In the genomic region with DNA sequence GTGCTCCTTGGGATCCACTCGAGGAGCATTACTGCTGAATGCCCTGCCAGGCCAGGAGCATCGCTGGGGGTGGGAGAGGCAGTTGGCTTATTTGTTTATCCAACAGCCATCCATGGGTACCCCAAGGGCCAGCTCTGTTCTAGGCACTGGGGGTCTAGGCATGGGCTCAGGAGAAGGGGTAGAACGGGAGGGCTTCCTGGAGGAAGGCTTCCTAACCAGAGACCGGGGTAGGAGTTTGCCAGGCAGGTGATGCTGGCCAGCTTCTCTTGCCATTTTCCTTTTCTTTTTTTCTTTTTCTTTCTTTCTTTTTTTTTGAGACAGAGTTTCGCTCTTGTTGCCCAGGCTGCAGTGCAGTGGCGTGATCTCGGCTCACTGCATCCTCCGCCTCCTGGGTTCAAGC, we compare ENCODE assay signal across 18 cellular contexts.
A peak's percentile ranks its signal among the peaks of the same experiment; 100 is the strongest.
DNase-seq lines count a peak whose midpoint lies in the region; ATAC-seq and TF ChIP-seq lines count a peak whose summit lies in the region.
"Had no signal": no experiment of that assay in that cellular context is flagged by ENCODE, and none has a peak within 500 bp of the region (broad histone marks: within the 10 kb centered on the region; RNA-seq: fewer than 3 reads in every experiment).

No MANE protein-coding gene starts in this region.

- H3K23ac ChIP-seq in H9 (ENCODE audit: insufficient read length, low read depth, low read length) = no peak overlapping the region

- no peak overlapping the region for H2BK20ac ChIP-seq in H9 (ENCODE audit: low read depth, low read length, poor library complexity, severe bottlenecking)

- H3K27ac ChIP-seq in H9 (ENCODE audit: insufficient read length, low read depth, low read length) (no peak overlapping the region), rectal smooth muscle tissue (ENCODE audit: low read depth, low read length) (peak overlapping the region; percentile 18), psoas muscle (no peak overlapping the region)
- H3K27ac ChIP-seq: SJSA1 had no signal

- H3K4ac ChIP-seq in H9 (ENCODE audit: low read depth, low read length) = no peak overlapping the region

- no peak overlapping the region for H4K8ac ChIP-seq in H9 (replicated peaks; ENCODE audit: insufficient read length, low read depth, low read length)

- no peak overlapping the region for H3K18ac ChIP-seq in H9 (ENCODE audit: insufficient read length, low read depth, low read length)

- TF ChIP-seq CTCF in H9 (conservative IDR thresholded peaks at IDR 0.05) (no peak), psoas muscle (IDR thresholded peaks at IDR 0.05) (no peak)

- no peak overlapping the region for H4K5ac ChIP-seq in H9 (ENCODE audit: insufficient read length, low read depth, low read length)

- peak overlapping the region; percentile 71 for H3K4me3 Mint-ChIP-seq in T-helper 1 cell treated with Interleukin-12 subunit alpha and Interleukin-12 subunit beta and Interleukin-4 antibody, amounts not matched to agents 30 μg/mL and 1 μg/mL, for 36 hours
- peak overlapping the region in 1 of 2 experiments; percentile 46; a peak in 2 of 5 replicates for H3K4me3 Mint-ChIP-seq in H9
- H3K4me3 Mint-ChIP-seq in central memory CD8-positive, alpha-beta T cell = peak overlapping the region; percentile 84

- H3K4me1 ChIP-seq in H9 (ENCODE audit: insufficient read depth, low read length) = peaks cover 16% of the 10 kb centered on the region; the same call in 1 of the 2 replicates
- H3K4me1 ChIP-seq in rectal smooth muscle tissue (ENCODE audit: control insufficient read depth, insufficient read depth, low read length) = peaks cover 72% of the 10 kb centered on the region
- H3K4me1 ChIP-seq in psoas muscle = peaks cover 73% of the 10 kb centered on the region

- H3K36me3 ChIP-seq in rectal smooth muscle tissue (ENCODE audit: control insufficient read depth, insufficient read depth, low read length) (no peaks in the 10 kb centered on the region), psoas muscle (ENCODE audit: insufficient read depth in 1 of 2, low read depth in 1 of 2) (no peaks in the 10 kb centered on the region)

- H2BK120ac ChIP-seq in H9 (ENCODE audit: low read depth, low read length, poor library complexity, severe bottlenecking) = no peak overlapping the region

- no peaks in the 10 kb centered on the region for H3K27me3 Mint-ChIP-seq in T-helper 1 cell treated with Interleukin-12 subunit alpha and Interleukin-12 subunit beta and Interleukin-4 antibody, amounts not matched to agents 30 μg/mL and 1 μg/mL, for 36 hours (ENCODE audit: low read depth)
- H3K27me3 Mint-ChIP-seq in H9 (ENCODE audit: low read depth) = no peaks in the 10 kb centered on the region; the same call in 1 of the 2 replicates
- H3K27me3 Mint-ChIP-seq in central memory CD8-positive, alpha-beta T cell = no peaks in the 10 kb centered on the region

- peak overlapping the region; percentile 77 for H3K27ac Mint-ChIP-seq in T-helper 1 cell treated with Interleukin-12 subunit alpha and Interleukin-12 subunit beta and Interleukin-4 antibody, amounts not matched to agents 30 μg/mL and 1 μg/mL, for 36 hours
- peak overlapping the region in 1 of 3 experiments; percentile 98; a peak in 2 of 7 replicates for H3K27ac Mint-ChIP-seq in H9
- peak overlapping the region; percentile 87 for H3K27ac Mint-ChIP-seq in central memory CD8-positive, alpha-beta T cell (ENCODE audit: low read depth)

- peaks cover 61% of the 10 kb centered on the region for H3K4me1 Mint-ChIP-seq in T-helper 1 cell treated with Interleukin-12 subunit alpha and Interleukin-12 subunit beta and Interleukin-4 antibody, amounts not matched to agents 30 μg/mL and 1 μg/mL, for 36 hours (ENCODE audit: low read depth)
- H3K4me1 Mint-ChIP-seq in H9 = peaks cover 56 to 92% of the 10 kb centered on the region in 2 experiments
- H3K4me1 Mint-ChIP-seq in central memory CD8-positive, alpha-beta T cell = peaks cover 77% of the 10 kb centered on the region

- H3K79me1 ChIP-seq in H9 (ENCODE audit: insufficient read depth, low read depth, low read length, poor library complexity, severe bottlenecking) = peaks cover 15% of the 10 kb centered on the region

- peaks cover 4% of the 10 kb centered on the region for H4K20me1 ChIP-seq in H9 (ENCODE audit: control insufficient read depth, insufficient read depth, insufficient read length)

- H3K9me3 Mint-ChIP-seq in T-helper 1 cell treated with Interleukin-12 subunit alpha and Interleukin-12 subunit beta and Interleukin-4 antibody, amounts not matched to agents 30 μg/mL and 1 μg/mL, for 36 hours = no peaks in the 10 kb centered on the region
- H3K9me3 Mint-ChIP-seq in H9 = no peaks in the 10 kb centered on the region; a peak in 1 of 5 replicates
- no peaks in the 10 kb centered on the region for H3K9me3 Mint-ChIP-seq in central memory CD8-positive, alpha-beta T cell

- H2AK5ac ChIP-seq in H9 (ENCODE audit: insufficient read length, low read length) = no peak overlapping the region

- H3T11ph ChIP-seq in H9 (ENCODE audit: low read length) = no peak overlapping the region

- H3K36me3 Mint-ChIP-seq in T-helper 1 cell treated with Interleukin-12 subunit alpha and Interleukin-12 subunit beta and Interleukin-4 antibody, amounts not matched to agents 30 μg/mL and 1 μg/mL, for 36 hours (ENCODE audit: low read depth) = peaks cover 17% of the 10 kb centered on the region
- peaks cover 4 to 6% (median 6%) of the 10 kb centered on the region in 3 experiments; a peak in 2 of 7 replicates for H3K36me3 Mint-ChIP-seq in H9 (ENCODE audit: insufficient read depth in 1 of 3, low read depth in 3 of 3)
- peaks cover 9% of the 10 kb centered on the region for H3K36me3 Mint-ChIP-seq in central memory CD8-positive, alpha-beta T cell (ENCODE audit: insufficient read depth)

- no peaks in the 10 kb centered on the region for H3K27me3 ChIP-seq in H9 (ENCODE audit: insufficient read depth, low read length)
- no peaks in the 10 kb centered on the region for H3K27me3 ChIP-seq in rectal smooth muscle tissue (ENCODE audit: control insufficient read depth, insufficient read depth, low read length)
- no peaks in the 10 kb centered on the region for H3K27me3 ChIP-seq in psoas muscle (ENCODE audit: insufficient read depth in 3 of 3, low read length in 2 of 3)
- H3K27me3 ChIP-seq: SJSA1 had no signal

- H3K9ac ChIP-seq in H9 (ENCODE audit: extremely low read depth, insufficient read length, low read length) (no peak overlapping the region), rectal smooth muscle tissue (ENCODE audit: low read length) (no peak overlapping the region)

- H3K56ac ChIP-seq in H9 (ENCODE audit: insufficient read length, low read depth, low read length) = no peak overlapping the region

- H3K4me3 ChIP-seq in rectal smooth muscle tissue (ENCODE audit: low read length) = no peak overlapping the region
- H3K4me3 ChIP-seq in psoas muscle = no peak overlapping the region
- H3K4me3 ChIP-seq: SJSA1 had no signal

- H3K14ac ChIP-seq in H9 (ENCODE audit: insufficient read depth, low read length) = peak overlapping the region; percentile 31; the same call in 1 of the 2 replicates

- no peak overlapping the region for H2AFZ ChIP-seq in H9 (ENCODE audit: low read length)

- no CpG with 5 or more reads among the region's 8 CpGs for WGBS in H9 (ENCODE audit: extremely low coverage, insufficient read length, low lambda C conversion rate)
- 87 to 94% (median 90%) methylated on average over 7 to 8 of the region's 8 CpGs for WGBS in psoas muscle, 3 donors

- H2BK5ac ChIP-seq in H9 (ENCODE audit: insufficient read length, low read length) = no peak overlapping the region

- ATAC-seq in central memory CD8-positive, alpha-beta T cell (replicated peaks; ENCODE audit: extremely low read depth, poor library complexity, severe bottlenecking) = no peak
- ATAC-seq in psoas muscle = no peak

- intact Hi-C loops in psoas muscle (cut with DNase I) = no loop called here

- DNase-seq in T-helper 1 cell (no peak), H9 (no peak), LoVo (ENCODE audit: low spot score) (no peak), psoas muscle (no peak), NAMALWA (ENCODE audit: low spot score) (no peak)
- no peak for DNase-seq in central memory CD8-positive, alpha-beta T cell (ENCODE audit: low spot score in 2 of 2)
- DNase-seq: 8988T; activated CD4-positive, alpha-beta T cell treated with anti-CD3 and anti-CD28 coated beads for 1 hour; amygdala; dermis blood vessel endothelial cell; NCI-H1436 treated with DMSO at 0.1 percent for 48 hours; NCI-H774; occipital lobe; stimulated activated CD4-positive, alpha-beta T cell treated with anti-CD3 and anti-CD28 coated beads, Interleukin-1b, Interleukin-23, amount 100 ng/mL, for 48 hours; stimulated activated naive CD4-positive, alpha-beta T cell treated with Interleukin-2 at 50 U/mL for 16 hours had no signal

- no peak overlapping the region for H2BK12ac ChIP-seq in H9 (ENCODE audit: insufficient read length, low read depth, low read length)

- H3K9me3 ChIP-seq in H9 (ENCODE audit: control insufficient read depth, low read depth, low read length) (no peaks in the 10 kb centered on the region), psoas muscle (no peaks in the 10 kb centered on the region)
- H3K9me3 ChIP-seq: SJSA1 had no signal

- H3K4me2 ChIP-seq in H9 (ENCODE audit: insufficient read depth, insufficient read length, low read length) = no peak overlapping the region

- no peak overlapping the region for H4K91ac ChIP-seq in H9 (ENCODE audit: insufficient read length, low read depth, low read length)

- H2BK15ac ChIP-seq in H9 (ENCODE audit: low read depth, low read length) = no peak overlapping the region

- H3K23me2 ChIP-seq in H9 (ENCODE audit: insufficient read length, low read depth, low read length, poor library complexity, severe bottlenecking) = no peaks in the 10 kb centered on the region

- peaks cover 16% of the 10 kb centered on the region; the same call in 1 of the 2 replicates for H3K79me2 ChIP-seq in H9 (ENCODE audit: insufficient read depth, low read length)
